In the genomic region with DNA sequence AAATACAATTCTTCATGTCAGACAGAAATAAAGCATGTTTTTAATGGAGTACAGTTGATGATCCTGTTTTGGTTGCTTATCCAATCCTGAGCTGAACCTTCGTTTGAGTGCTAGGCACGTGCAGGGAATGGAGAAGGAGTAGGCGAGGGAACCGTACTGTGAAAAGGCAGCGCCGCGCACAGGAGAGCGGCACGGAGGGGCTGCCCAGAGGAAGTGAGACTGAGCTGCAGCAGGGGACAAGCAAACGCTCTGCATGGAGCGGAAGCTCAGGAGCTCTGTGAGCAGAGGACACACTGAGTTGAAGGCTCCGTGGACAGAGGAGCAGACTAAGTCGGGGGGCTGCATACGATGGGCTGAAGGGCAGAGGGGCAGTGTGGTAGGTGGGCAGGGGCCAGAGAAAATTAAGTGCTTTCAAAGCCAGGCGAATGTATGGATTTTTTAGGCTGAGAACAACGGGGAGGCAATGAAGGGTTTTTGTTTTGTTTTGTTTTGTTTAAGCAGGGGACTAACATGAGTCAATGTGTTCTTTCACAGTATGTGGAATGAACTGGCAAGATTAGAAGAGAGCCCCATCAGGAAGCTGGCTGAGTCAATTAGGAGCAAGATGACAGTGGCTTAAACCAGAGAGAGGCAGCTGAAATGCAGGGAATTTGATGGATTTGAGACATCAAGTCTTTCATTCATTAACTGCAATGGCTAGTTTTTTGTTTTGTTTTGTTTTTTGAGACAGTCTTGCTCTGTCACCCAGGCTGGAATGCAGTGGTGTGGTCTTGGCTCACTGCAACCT, we compare ENCODE assay signal across 8 cellular contexts. TPM values are rescaled to one million over a fixed set of nuclear protein-coding genes. Genes with fewer than 3 reads are reported as not detected.
DNase-seq lines count a peak whose midpoint lies in the region; ATAC-seq, FAIRE-seq and TF ChIP-seq lines count a peak whose summit lies in the region.

No MANE protein-coding gene starts in this region.

- intact Hi-C loops in activated CD4-positive, alpha-beta T cell treated with anti-CD3 and anti-CD28 coated beads for 36 hours (cut with DNase I, micrococcal nuclease) = no loop called here
- intact Hi-C loops in GM12878 (cut with micrococcal nuclease; ENCODE audit: unreplicated experiment) = no loop called here
- intact Hi-C loops in naive thymus-derived CD4-positive, alpha-beta T cell (cut with micrococcal nuclease) = no loop called here

- H3K4me1 ChIP-seq in GM12878 (ENCODE audit: control insufficient read depth, insufficient read depth, low read length) = peaks cover 6% of the 10 kb centered on the region; the same call in 1 of the 2 replicates
- H3K4me1 ChIP-seq in naive thymus-derived CD4-positive, alpha-beta T cell (ENCODE audit: control insufficient read depth in 2 of 2, insufficient read depth in 2 of 2, low read length in 2 of 2) = peaks cover 0 to 2% of the 10 kb centered on the region in 2 donors

- no peaks in the 10 kb centered on the region for H3K9me3 Mint-ChIP-seq in activated CD4-positive, alpha-beta T cell treated with anti-CD3 and anti-CD28 coated beads for 36 hours (ENCODE audit: low read depth)
- peaks cover 0 to 1% (median 0%) of the 10 kb centered on the region in 11 donors for H3K9me3 Mint-ChIP-seq in naive thymus-derived CD4-positive, alpha-beta T cell

- peak; percentile 90 for ATAC-seq in activated CD4-positive, alpha-beta T cell treated with anti-CD3 and anti-CD28 coated beads for 36 hours
- ATAC-seq in HG03108 (IDR thresholded peaks at IDR 0.05; ENCODE audit: unreplicated experiment) = peak; percentile 87
- no peak for ATAC-seq in GM12878
- ATAC-seq in naive thymus-derived CD4-positive, alpha-beta T cell = peak; percentile 60
- no peak for ATAC-seq in GM19463 (IDR thresholded peaks at IDR 0.05; ENCODE audit: unreplicated experiment)

- in situ Hi-C loops in GM12878 (cut with MboI) = no loop called here

- CTCF ChIA-PET in activated CD4-positive, alpha-beta T cell treated with anti-CD3 and anti-CD28 coated beads for 36 hours (lab: Charles Lee) = interaction anchor here (0.6 kb wide), 1 partner anchor 34 kb away, joined by 3 read pairs; no protein-coding TSS in a partner anchor
- CTCF ChIA-PET in GM12878 (lab: Yijun Ruan, JAX) = interaction anchor here (0.9 kb wide), 1 partner anchor 376 kb away, joined by 3 read pairs; no protein-coding TSS in a partner anchor
- CTCF ChIA-PET in naive thymus-derived CD4-positive, alpha-beta T cell (lab: Charles Lee) = no interaction called here

- peak; percentile 54 for FAIRE-seq in GM12878 (lab: Jason Lieb, UNC)

- no peak for TF ChIP-seq EP300 in GM12878 (IDR thresholded peaks at IDR 0.05; ENCODE audit: borderline replicate concordance in 1 of 2, control insufficient read depth in 1 of 2, low read depth in 2 of 2, low read length in 2 of 2)

- H3K36me3 ChIP-seq in GM12878 (ENCODE audit: control insufficient read depth in 2 of 2, insufficient read depth in 2 of 2, low read length in 1 of 2) = peaks cover 0 to 6% of the 10 kb centered on the region in 2 experiments
- H3K36me3 ChIP-seq in naive thymus-derived CD4-positive, alpha-beta T cell (ENCODE audit: control insufficient read depth in 2 of 3, insufficient read depth in 3 of 3, low read length in 3 of 3) = peaks cover 16 to 65% (median 20%) of the 10 kb centered on the region in 3 experiments

- no peaks in the 10 kb centered on the region for H3K9me3 ChIP-seq in GM12878 (replicated peaks; ENCODE audit: control insufficient read depth, insufficient read depth, low read length)
- no peaks in the 10 kb centered on the region for H3K9me3 ChIP-seq in naive thymus-derived CD4-positive, alpha-beta T cell (ENCODE audit: control insufficient read depth in 2 of 3, low read length in 3 of 3)

- H3K9ac ChIP-seq in GM12878 (ENCODE audit: control insufficient read depth, insufficient read depth, low read length) = peak overlapping the region; percentile 53; the same call in 1 of the 2 replicates

- H3K4me3 ChIP-seq in GM12878 = no peak overlapping the region
- H3K4me3 ChIP-seq in naive thymus-derived CD4-positive, alpha-beta T cell (ENCODE audit: low read length) = no peak overlapping the region

- POLR2A ChIA-PET in activated CD4-positive, alpha-beta T cell treated with anti-CD3 and anti-CD28 coated beads for 36 hours (lab: Charles Lee) = no interaction called here
- POLR2A ChIA-PET in GM12878 (lab: Charles Lee) = no interaction called here
- POLR2A ChIA-PET in naive thymus-derived CD4-positive, alpha-beta T cell (lab: Charles Lee) = no interaction called here

- H3K36me3 Mint-ChIP-seq in activated CD4-positive, alpha-beta T cell treated with anti-CD3 and anti-CD28 coated beads for 36 hours (ENCODE audit: low read depth) = peaks cover 21% of the 10 kb centered on the region
- H3K36me3 Mint-ChIP-seq in naive thymus-derived CD4-positive, alpha-beta T cell = peaks cover 16 to 84% (median 55%) of the 10 kb centered on the region in 5 donors

- peak overlapping the region; percentile 80 for H2AFZ ChIP-seq in GM12878 (ENCODE audit: control insufficient read depth, low read depth, low read length)

- TF ChIP-seq RAD21 in GM12878 (IDR thresholded peaks at IDR 0.05; ENCODE audit: insufficient read depth, low read depth, low read length) = 0 out of 2 replicates have a peak, but pooled peaks have one; percentile 14

- TF ChIP-seq POLR2A in GM12878 (IDR thresholded peaks at IDR 0.05; ENCODE audit: low read depth, low read length) = peak; percentile 79

- peak overlapping the region; percentile 38 for H3K27ac Mint-ChIP-seq in activated CD4-positive, alpha-beta T cell treated with anti-CD3 and anti-CD28 coated beads for 36 hours
- peak overlapping the region in 4 of 9 donors; percentile 10 to 65 (median 35) for H3K27ac Mint-ChIP-seq in naive thymus-derived CD4-positive, alpha-beta T cell

- no peaks in the 10 kb centered on the region for H3K79me2 ChIP-seq in GM12878 (ENCODE audit: control insufficient read depth, insufficient read depth, low read length)

- no peaks in the 10 kb centered on the region for H4K20me1 ChIP-seq in GM12878 (ENCODE audit: control insufficient read depth, insufficient read depth)

- no TSS peak for BruUV-seq in GM12878 (replicated peaks; lab: Mats Ljungman, UMichigan)

- peak overlapping the region; percentile 89 for H3K4me2 ChIP-seq in GM12878 (ENCODE audit: control insufficient read depth, insufficient read depth)

- WGBS in GM12878 (ENCODE audit: insufficient coverage, insufficient replicate concordance, low lambda C conversion rate, missing lambda C conversion rate) = under 1% methylated on average over 16 of the region's 16 CpGs

- peaks cover 5% of the 10 kb centered on the region for H3K4me1 Mint-ChIP-seq in activated CD4-positive, alpha-beta T cell treated with anti-CD3 and anti-CD28 coated beads for 36 hours
- peaks cover 0 to 9% (median 0%) of the 10 kb centered on the region in 7 donors for H3K4me1 Mint-ChIP-seq in naive thymus-derived CD4-positive, alpha-beta T cell

- H3K4me3 Mint-ChIP-seq in activated CD4-positive, alpha-beta T cell treated with anti-CD3 and anti-CD28 coated beads for 36 hours = no peak overlapping the region
- H3K4me3 Mint-ChIP-seq in naive thymus-derived CD4-positive, alpha-beta T cell = no peak overlapping the region

- no peaks in the 10 kb centered on the region for H3K27me3 ChIP-seq in GM12878 (replicated peaks in 1 of 2; ENCODE audit: control insufficient read depth in 2 of 2, insufficient read depth in 2 of 2, low read length in 1 of 2)
- no peaks in the 10 kb centered on the region for H3K27me3 ChIP-seq in naive thymus-derived CD4-positive, alpha-beta T cell (ENCODE audit: control insufficient read depth in 2 of 2, insufficient read depth in 2 of 2, low read length in 2 of 2)

- no peak for TF ChIP-seq CTCF in GM12878 (IDR thresholded peaks at IDR 0.05 in 2 of 3, conservative IDR thresholded peaks at IDR 0.05 in 1 of 3; ENCODE audit: control insufficient read depth in 2 of 3, extremely low read depth in 1 of 3, insufficient read depth in 1 of 3, low read depth in 3 of 3, low read length in 3 of 3)

- SMC1A ChIA-PET in GM12878 (lab: Charles Lee; ENCODE audit: uncharacterized antibody, unreplicated experiment) = no interaction called here

- H3K27me3 Mint-ChIP-seq in activated CD4-positive, alpha-beta T cell treated with anti-CD3 and anti-CD28 coated beads for 36 hours = no peaks in the 10 kb centered on the region
- H3K27me3 Mint-ChIP-seq in naive thymus-derived CD4-positive, alpha-beta T cell = no peaks in the 10 kb centered on the region

- RAD21 ChIA-PET in GM12878 (lab: Charles Lee; ENCODE audit: unreplicated experiment) = no interaction called here

- H3K27ac ChIP-seq in GM12878 (ENCODE audit: control insufficient read depth, insufficient read depth) = peak overlapping the region; percentile 62
- H3K27ac ChIP-seq in naive thymus-derived CD4-positive, alpha-beta T cell (ENCODE audit: low read depth, low read length) = no peak overlapping the region

- no peak for DNase-seq in activated CD4-positive, alpha-beta T cell treated with anti-CD3 and anti-CD28 coated beads for 36 hours
- DNase-seq in activated CD4-positive, alpha-beta T cell treated with anti-CD3 and anti-CD28 coated beads for 48 hours = no peak
- DNase-seq in GM12878 (ENCODE audit: low read depth, low spot score) (no peak), 8988T (no peak)
- DNase-seq in naive thymus-derived CD4-positive, alpha-beta T cell = no peak
- DNase-seq in stimulated activated CD4-positive, alpha-beta T cell treated with anti-CD3 and anti-CD28 coated beads, Interleukin-2, amount 100 ng/mL, for 48 hours = no peak

RNA-seq across cellular contexts. Expression of gene TM2D3, which starts 23.8 kb away (rescaled TPM):
- 10 to 100 TPM; 34.3 to 35.9 TPM for total RNA-seq in activated CD4-positive, alpha-beta T cell treated with anti-CD3 and anti-CD28 coated beads for 36 hours
- total RNA-seq in GM12878 (2013; cell fraction: nucleolus; rRNA removed) = 114 and 119 TPM in 2 replicates
- total RNA-seq in GM12878 (2014; rRNA removed) (41.2 and 42.6 TPM in 2 replicates), GM12878 (2014; rRNA removed; fragmentation: Illumina TruSeq; extraction: Trizol) (32.1 and 32.4 TPM in 2 replicates), GM12878 (2021) (27.9 and 28.7 TPM in 2 replicates)
- 28.0 TPM for polyA plus RNA-seq in GM12878 (2011; ENCODE audit: low read depth)
- polyA plus RNA-seq in GM12878 (2011; rRNA removed) (84.5 and 86.3 TPM in 2 replicates), GM12878 (2014; fragmentation: Illumina TruSeq; extraction: Trizol) (24.9 and 28.3 TPM in 2 replicates), GM12878 (2014; fragmentation: Nextera tagmentation; extraction: Ambion mirVana) (10 to 100 TPM; 48.7 to 71.8 TPM), GM12878 (2014; rRNA removed) (28.1 and 30.0 TPM in 2 replicates), GM12878 (2016; fragmentation: Nextera tagmentation; extraction: Ambion mirVana) (10 to 100 TPM; 52.4 to 53.5 TPM)
- 49.7 and 55.4 TPM in 2 replicates for polyA plus RNA-seq in GM12878 (2011; cell fraction: cytosol; rRNA removed)
- 57.0 and 64.8 TPM in 2 replicates for polyA plus RNA-seq in GM12878 (2011; cell fraction: nucleus; rRNA removed)
- polyA plus RNA-seq in GM12878 (2012) = 42.4 and 46.1 TPM in 2 replicates
- 65.1 and 69.1 TPM in 2 replicates for polyA minus RNA-seq in GM12878 (2011; rRNA and poly(A)+ RNA removed)
- 17.4 and 26.0 TPM in 2 replicates for polyA minus RNA-seq in GM12878 (2011; cell fraction: cytosol; rRNA and poly(A)+ RNA removed)
- 88.4 and 129 TPM in 2 replicates for polyA minus RNA-seq in GM12878 (2011; cell fraction: nucleus; rRNA and poly(A)+ RNA removed)
- 100 to 1,000 TPM in 1 of 5 experiments, 10 to 100 TPM in 4; 54.4 to 105 (median 87.9) TPM for total RNA-seq in naive thymus-derived CD4-positive, alpha-beta T cell
- polyA plus RNA-seq in naive thymus-derived CD4-positive, alpha-beta T cell = 10 to 100 TPM; 42.8 to 49.2 TPM

RNA-seq across cellular contexts. Expression of gene TARS3, which starts 48.3 kb away (rescaled TPM):
- 10 to 100 TPM in 1 of 2 experiments, 1 to 10 TPM in 1; 9.3 to 10.3 TPM for total RNA-seq in activated CD4-positive, alpha-beta T cell treated with anti-CD3 and anti-CD28 coated beads for 36 hours
- total RNA-seq in GM12878 (2013; cell fraction: nucleolus; rRNA removed) = 33.0 and 34.3 TPM in 2 replicates
- total RNA-seq in GM12878 (2014; rRNA removed) = 6.9 and 10.4 TPM in 2 replicates
- 7.8 and 10.7 TPM in 2 replicates for total RNA-seq in GM12878 (2014; rRNA removed; fragmentation: Illumina TruSeq; extraction: Trizol)
- 4.1 and 5.1 TPM in 2 replicates for total RNA-seq in GM12878 (2021)
- 3.6 TPM for polyA plus RNA-seq in GM12878 (2011; ENCODE audit: low read depth)
- 5.8 and 7.8 TPM in 2 replicates for polyA plus RNA-seq in GM12878 (2011; rRNA removed)
- polyA plus RNA-seq in GM12878 (2011; cell fraction: cytosol; rRNA removed) = 2.8 and 2.9 TPM in 2 replicates
- 8.2 and 9.3 TPM in 2 replicates for polyA plus RNA-seq in GM12878 (2011; cell fraction: nucleus; rRNA removed)
- 4.8 and 5.4 TPM in 2 replicates for polyA plus RNA-seq in GM12878 (2012)
- 6.1 and 10.2 TPM in 2 replicates for polyA plus RNA-seq in GM12878 (2014; fragmentation: Illumina TruSeq; extraction: Trizol)
- 1 to 10 TPM; 1.4 to 2.2 TPM for polyA plus RNA-seq in GM12878 (2014; fragmentation: Nextera tagmentation; extraction: Ambion mirVana)
- 4.4 and 4.8 TPM in 2 replicates for polyA plus RNA-seq in GM12878 (2014; rRNA removed)
- polyA plus RNA-seq in GM12878 (2016; fragmentation: Nextera tagmentation; extraction: Ambion mirVana) = 1 to 10 TPM; 4.8 to 5.5 TPM
- 5.3 and 7.8 TPM in 2 replicates for polyA minus RNA-seq in GM12878 (2011; rRNA and poly(A)+ RNA removed)
- 1.5 and 2.4 TPM in 2 replicates for polyA minus RNA-seq in GM12878 (2011; cell fraction: cytosol; rRNA and poly(A)+ RNA removed)
- polyA minus RNA-seq in GM12878 (2011; cell fraction: nucleus; rRNA and poly(A)+ RNA removed) = 9.6 and 15.1 TPM in 2 replicates
- total RNA-seq in naive thymus-derived CD4-positive, alpha-beta T cell = 10 to 100 TPM; 20.5 to 42.6 (median 23.6) TPM
- 10 to 100 TPM; 10.2 to 17.0 TPM for polyA plus RNA-seq in naive thymus-derived CD4-positive, alpha-beta T cell

Comparison
In these comparisons a context has a peak if more than half of its experiments do, and no peak if none do; other contexts are left out.
1. ATAC-seq: peak in activated CD4-positive, alpha-beta T cell treated with anti-CD3 and anti-CD28 coated beads for 36 hours (single experiment), HG03108 (single experiment) and naive thymus-derived CD4-positive, alpha-beta T cell (single experiment); none in GM12878 (single experiment) and GM19463 (single experiment).